Comparison of ENCODE assay signal across 1 cellular context in genomic region chr3:78737988-78738387, GRCh38.
TF ChIP-seq lines count a peak whose summit lies in the region.

No MANE protein-coding gene starts in this region.

TF ChIP-seq in WTC11, 78 proteins besides CTCF, POLR2A, EP300 and RAD21 (continued from another document):
- TF ChIP-seq E2F4 (CRISPR knock-in tag; IDR thresholded peaks at IDR 0.05; ENCODE audit: borderline replicate concordance, low read depth) (no peak), JUN (CRISPR knock-in tag; IDR thresholded peaks at IDR 0.05) (no peak), RELA (CRISPR knock-in tag; IDR thresholded peaks at IDR 0.05; ENCODE audit: borderline replicate concordance) (no peak)
